ENCODE assay signal across 1 cellular context in the genomic region with DNA sequence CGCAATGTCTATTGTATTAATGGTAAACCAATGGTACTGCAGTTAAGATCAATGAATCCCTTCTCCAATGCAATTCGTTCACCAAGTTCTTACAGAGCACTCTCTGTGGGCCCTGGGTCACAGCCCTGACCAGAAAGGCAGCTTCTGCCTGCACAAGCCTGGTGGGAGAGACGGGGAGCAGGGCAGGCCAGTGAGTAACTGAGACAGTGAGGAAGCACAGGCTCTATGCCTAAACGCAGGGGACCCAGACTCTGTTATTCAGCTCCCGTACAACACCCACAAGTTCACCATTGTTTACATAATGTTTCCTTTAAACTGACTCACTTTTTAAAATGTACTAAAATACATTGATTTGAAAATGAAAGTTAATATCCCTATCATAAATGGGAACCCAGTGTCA.
TF ChIP-seq lines count a peak whose summit lies in the region.

No MANE protein-coding gene starts in this region.

TF ChIP-seq in GM23338, 12 proteins besides CTCF, POLR2A, EP300 and RAD21 (continued from another document):
- TF ChIP-seq, protein P1, sequence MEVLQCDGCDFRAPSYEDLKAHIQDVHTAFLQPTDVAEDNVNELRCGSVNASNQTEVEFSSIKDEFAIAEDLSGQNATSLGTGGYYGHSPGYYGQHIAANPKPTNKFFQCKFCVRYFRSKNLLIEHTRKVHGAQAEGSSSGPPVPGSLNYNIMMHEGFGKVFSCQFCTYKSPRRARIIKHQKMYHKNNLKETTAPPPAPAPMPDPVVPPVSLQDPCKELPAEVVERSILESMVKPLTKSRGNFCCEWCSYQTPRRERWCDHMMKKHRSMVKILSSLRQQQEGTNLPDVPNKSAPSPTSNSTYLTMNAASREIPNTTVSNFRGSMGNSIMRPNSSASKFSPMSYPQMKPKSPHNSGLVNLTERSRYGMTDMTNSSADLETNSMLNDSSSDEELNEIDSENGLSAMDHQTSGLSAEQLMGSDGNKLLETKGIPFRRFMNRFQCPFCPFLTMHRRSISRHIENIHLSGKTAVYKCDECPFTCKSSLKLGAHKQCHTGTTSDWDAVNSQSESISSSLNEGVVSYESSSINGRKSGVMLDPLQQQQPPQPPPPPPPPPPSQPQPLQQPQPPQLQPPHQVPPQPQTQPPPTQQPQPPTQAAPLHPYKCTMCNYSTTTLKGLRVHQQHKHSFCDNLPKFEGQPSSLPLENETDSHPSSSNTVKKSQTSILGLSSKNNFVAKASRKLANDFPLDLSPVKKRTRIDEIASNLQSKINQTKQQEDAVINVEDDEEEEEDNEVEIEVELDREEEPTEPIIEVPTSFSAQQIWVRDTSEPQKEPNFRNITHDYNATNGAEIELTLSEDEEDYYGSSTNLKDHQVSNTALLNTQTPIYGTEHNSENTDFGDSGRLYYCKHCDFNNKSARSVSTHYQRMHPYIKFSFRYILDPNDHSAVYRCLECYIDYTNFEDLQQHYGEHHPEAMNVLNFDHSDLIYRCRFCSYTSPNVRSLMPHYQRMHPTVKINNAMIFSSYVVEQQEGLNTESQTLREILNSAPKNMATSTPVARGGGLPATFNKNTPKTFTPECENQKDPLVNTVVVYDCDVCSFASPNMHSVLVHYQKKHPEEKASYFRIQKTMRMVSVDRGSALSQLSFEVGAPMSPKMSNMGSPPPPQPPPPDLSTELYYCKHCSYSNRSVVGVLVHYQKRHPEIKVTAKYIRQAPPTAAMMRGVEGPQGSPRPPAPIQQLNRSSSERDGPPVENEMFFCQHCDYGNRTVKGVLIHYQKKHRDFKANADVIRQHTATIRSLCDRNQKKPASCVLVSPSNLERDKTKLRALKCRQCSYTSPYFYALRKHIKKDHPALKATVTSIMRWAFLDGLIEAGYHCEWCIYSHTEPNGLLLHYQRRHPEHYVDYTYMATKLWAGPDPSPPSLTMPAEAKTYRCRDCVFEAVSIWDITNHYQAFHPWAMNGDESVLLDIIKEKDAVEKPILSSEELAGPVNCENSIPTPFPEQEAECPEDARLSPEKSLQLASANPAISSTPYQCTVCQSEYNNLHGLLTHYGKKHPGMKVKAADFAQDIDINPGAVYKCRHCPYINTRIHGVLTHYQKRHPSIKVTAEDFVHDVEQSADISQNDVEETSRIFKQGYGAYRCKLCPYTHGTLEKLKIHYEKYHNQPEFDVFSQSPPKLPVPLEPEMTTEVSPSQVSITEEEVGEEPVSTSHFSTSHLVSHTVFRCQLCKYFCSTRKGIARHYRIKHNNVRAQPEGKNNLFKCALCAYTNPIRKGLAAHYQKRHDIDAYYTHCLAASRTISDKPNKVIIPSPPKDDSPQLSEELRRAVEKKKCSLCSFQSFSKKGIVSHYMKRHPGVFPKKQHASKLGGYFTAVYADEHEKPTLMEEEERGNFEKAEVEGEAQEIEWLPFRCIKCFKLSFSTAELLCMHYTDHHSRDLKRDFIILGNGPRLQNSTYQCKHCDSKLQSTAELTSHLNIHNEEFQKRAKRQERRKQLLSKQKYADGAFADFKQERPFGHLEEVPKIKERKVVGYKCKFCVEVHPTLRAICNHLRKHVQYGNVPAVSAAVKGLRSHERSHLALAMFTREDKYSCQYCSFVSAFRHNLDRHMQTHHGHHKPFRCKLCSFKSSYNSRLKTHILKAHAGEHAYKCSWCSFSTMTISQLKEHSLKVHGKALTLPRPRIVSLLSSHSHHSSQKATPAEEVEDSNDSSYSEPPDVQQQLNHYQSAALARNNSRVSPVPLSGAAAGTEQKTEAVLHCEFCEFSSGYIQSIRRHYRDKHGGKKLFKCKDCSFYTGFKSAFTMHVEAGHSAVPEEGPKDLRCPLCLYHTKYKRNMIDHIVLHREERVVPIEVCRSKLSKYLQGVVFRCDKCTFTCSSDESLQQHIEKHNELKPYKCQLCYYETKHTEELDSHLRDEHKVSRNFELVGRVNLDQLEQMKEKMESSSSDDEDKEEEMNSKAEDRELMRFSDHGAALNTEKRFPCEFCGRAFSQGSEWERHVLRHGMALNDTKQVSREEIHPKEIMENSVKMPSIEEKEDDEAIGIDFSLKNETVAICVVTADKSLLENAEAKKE (CRISPR knock-in tag; IDR thresholded peaks at IDR 0.05), result no peak
- TF ChIP-seq POLR2AphosphoS5 (IDR thresholded peaks at IDR 0.05; ENCODE audit: low read depth) (no peak), ZNF114 (CRISPR knock-in tag; IDR thresholded peaks at IDR 0.05) (no peak), NANOG (IDR thresholded peaks at IDR 0.05; ENCODE audit: borderline replicate concordance) (no peak), STAT1 (IDR thresholded peaks at IDR 0.05; ENCODE audit: unreplicated experiment) (no peak)
